ENCODE assay signal across 7 cellular contexts in the genomic region with DNA sequence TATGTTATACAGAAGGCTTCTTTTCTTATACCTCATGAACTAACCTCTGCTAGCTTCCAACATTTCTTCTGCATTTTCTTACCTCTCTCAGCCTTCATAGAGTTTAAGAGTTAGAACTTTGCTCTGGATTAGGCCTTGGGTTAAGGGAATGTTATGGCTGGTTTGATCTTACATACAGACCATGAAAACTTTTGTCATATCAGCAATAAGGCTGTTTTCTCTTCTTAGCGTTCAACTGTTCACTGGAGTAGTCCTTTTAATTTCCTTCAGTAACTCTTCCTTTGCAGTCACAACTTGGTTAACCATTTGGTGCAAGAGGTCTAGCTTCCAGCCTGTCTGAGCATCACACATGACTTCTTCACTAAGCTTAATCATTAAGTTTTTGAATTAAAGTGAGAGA.
"Had no signal": no experiment of that assay in that cellular context is flagged by ENCODE, and none has a peak within 500 bp of the region (broad histone marks: within the 10 kb centered on the region; RNA-seq: fewer than 3 reads in every experiment).

No MANE protein-coding gene starts in this region.

- ATAC-seq: GM12878 had no signal

- H3K4me3 ChIP-seq: GM12878 had no signal

- FAIRE-seq: G401.6, GM12878, GM12892, GM18507, GM19239 had no signal

- DNase-seq: GDM1, GF-D8 had no signal
